ENCODE assay signal across 1 cellular context in genomic region chr19:41895745-41896580, GRCh38.
TF ChIP-seq lines count a peak whose summit lies in the region.

No MANE protein-coding gene starts in this region.

TF ChIP-seq in GM12878, 131 proteins besides CTCF, POLR2A, EP300 and RAD21:
- TF ChIP-seq RB1 (IDR thresholded peaks at IDR 0.05; ENCODE audit: borderline replicate concordance), result no peak
